20 cellular contexts compared by ENCODE assay signal in genomic region chr3:111735912-111736311, GRCh38.
A peak's percentile ranks its signal among the peaks of the same experiment; 100 is the strongest.
DNase-seq lines count a peak whose midpoint lies in the region; ATAC-seq, FAIRE-seq and TF ChIP-seq lines count a peak whose summit lies in the region.
"Had no signal": no experiment of that assay in that cellular context is flagged by ENCODE, and none has a peak within 500 bp of the region (broad histone marks: within the 10 kb centered on the region; RNA-seq: fewer than 3 reads in every experiment).

No MANE protein-coding gene starts in this region.

- DNase-seq in activated CD4-positive, alpha-beta T cell treated with anti-CD3 and anti-CD28 coated beads for 36 hours, result no peak
- no peak for DNase-seq in activated CD4-positive, alpha-beta T cell treated with anti-CD3 and anti-CD28 coated beads for 4 hours
- DNase-seq in HepG2 (ENCODE audit: low spot score), result no peak
- no peak for DNase-seq in smooth muscle cell (lab: John Stamatoyannopoulos, UW; ENCODE audit: unreplicated experiment)
- no peak for DNase-seq in GM03348 (ENCODE audit: low spot score)
- DNase-seq in T-helper 9 cell, result no peak
- DNase-seq in AG08396 (ENCODE audit: low spot score), result no peak
- DNase-seq: activated CD4-positive, alpha-beta T cell treated with anti-CD3 and anti-CD28 coated beads, Interleukin-2, amount 50 U/mL, for 48 hours; activated naive CD4-positive, alpha-beta T cell treated with anti-CD3 and anti-CD28 coated beads, Interleukin-2, amount 10 ng/mL, durations not matched to agents 7 days and 5 days; activated T-cell treated with anti-CD3 and anti-CD28 coated beads for 4 hours; cortex of kidney; erythroblast; naive B cell; NCI-H1417; NCI-H774; posterior cingulate gyrus; stimulated activated CD4-positive, alpha-beta T cell treated with anti-CD3 and anti-CD28 coated beads, Interleukin-4, amount 100 ng/mL, for 4 hours had no signal

- no peaks in the 10 kb centered on the region for H3K9me3 Mint-ChIP-seq in activated CD4-positive, alpha-beta T cell treated with anti-CD3 and anti-CD28 coated beads for 36 hours (ENCODE audit: low read depth)
- H3K9me3 Mint-ChIP-seq: activated naive CD4-positive, alpha-beta T cell treated with anti-CD3 and anti-CD28 coated beads, Interleukin-2, amount 10 ng/mL, durations not matched to agents 7 days and 5 days had no signal

- H3K4me2 ChIP-seq in HepG2 (ENCODE audit: low read depth, low read length) (peak overlapping the region; percentile 91), smooth muscle cell (peak overlapping the region; percentile 62)

- H3K27me3 ChIP-seq in HepG2 (ENCODE audit: control insufficient read depth in 1 of 2, insufficient read depth in 2 of 2, low read length in 2 of 2) (no peaks in the 10 kb centered on the region), smooth muscle cell (ENCODE audit: low read depth) (no peaks in the 10 kb centered on the region)

- H3K27ac ChIP-seq in VCaP, result peak overlapping the region; percentile 97; the same call in 1 of the 2 replicates
- H3K27ac ChIP-seq in HepG2 (ENCODE audit: extremely low read length, insufficient read depth, low read length), result peak overlapping the region; percentile 70
- H3K27ac ChIP-seq in smooth muscle cell (ENCODE audit: low read depth), result peak overlapping the region; percentile 83
- H3K27ac ChIP-seq: C4-2B had no signal

- peaks cover 12% of the 10 kb centered on the region for H3F3A ChIP-seq in smooth muscle cell (ENCODE audit: low read depth)

- 60% methylated on average over 1 of the region's 1 CpG for WGBS in HepG2 (ENCODE audit: low lambda C conversion rate)
- 97% methylated on average over 1 of the region's 1 CpG for WGBS in smooth muscle cell (ENCODE audit: low lambda C conversion rate)

- FAIRE-seq in HepG2 (lab: Jason Lieb, UNC), result no peak
- FAIRE-seq: A204.1 had no signal

- no peaks in the 10 kb centered on the region for H3K27me3 Mint-ChIP-seq in activated CD4-positive, alpha-beta T cell treated with anti-CD3 and anti-CD28 coated beads for 36 hours
- H3K27me3 Mint-ChIP-seq: activated naive CD4-positive, alpha-beta T cell treated with anti-CD3 and anti-CD28 coated beads, Interleukin-2, amount 10 ng/mL, durations not matched to agents 7 days and 5 days; naive B cell had no signal

- CTCF ChIA-PET in activated CD4-positive, alpha-beta T cell treated with anti-CD3 and anti-CD28 coated beads for 36 hours (lab: Charles Lee), result interaction anchor here (0.6 to 1.8 kb wide), 6 partner anchors 17 to 157 kb away, joined by 3 to 5 read pairs (median 4); no protein-coding TSS in a partner anchor
- CTCF ChIA-PET in HepG2 (lab: Yijun Ruan, JAX; ENCODE audit: low intra/inter-chr PET ratio, low total read pairs), result no interaction called here

- peaks cover 2% of the 10 kb centered on the region for H3K36me3 Mint-ChIP-seq in activated CD4-positive, alpha-beta T cell treated with anti-CD3 and anti-CD28 coated beads for 36 hours (ENCODE audit: low read depth)
- H3K36me3 Mint-ChIP-seq: naive B cell had no signal

- H3K36me3 ChIP-seq in HepG2 (replicated peaks in 1 of 2; ENCODE audit: control insufficient read depth in 1 of 2, insufficient read depth in 2 of 2, low read length in 2 of 2) (no peaks in the 10 kb centered on the region), smooth muscle cell (ENCODE audit: low read depth) (no peaks in the 10 kb centered on the region)

- TF ChIP-seq POLR2A in HepG2 (IDR thresholded peaks at IDR 0.05; ENCODE audit: insufficient read depth in 1 of 2, low read depth in 2 of 2, low read length in 2 of 2), result no peak

- no peaks in the 10 kb centered on the region for H4K20me1 ChIP-seq in HepG2 (ENCODE audit: insufficient read depth, low read length)
- H4K20me1 ChIP-seq in smooth muscle cell (ENCODE audit: low read depth), result no peaks in the 10 kb centered on the region

- no TSS peak for BruUV-seq in HepG2 (replicated peaks; lab: Mats Ljungman, UMichigan)

- H3K27ac Mint-ChIP-seq in activated CD4-positive, alpha-beta T cell treated with anti-CD3 and anti-CD28 coated beads for 36 hours, result peak overlapping the region; percentile 7
- H3K27ac Mint-ChIP-seq: activated naive CD4-positive, alpha-beta T cell treated with anti-CD3 and anti-CD28 coated beads, Interleukin-2, amount 10 ng/mL, durations not matched to agents 7 days and 5 days had no signal

- in situ Hi-C loops in HepG2 (cut with HindIII; ENCODE audit: extremely low pct_ligation_motif_present, low pct_unique_long_range_greater_than_20kb), result no loop called here

- POLR2A ChIA-PET in activated CD4-positive, alpha-beta T cell treated with anti-CD3 and anti-CD28 coated beads for 36 hours (lab: Charles Lee), result no interaction called here
- POLR2A ChIA-PET in HepG2 (lab: Yijun Ruan, JAX), result interaction anchor here (1.0 to 1.5 kb wide), 2 partner anchors 243 kb away, joined by 4 read pairs; partner anchors contain the start of gene ABHD10

- H3K9ac ChIP-seq in HepG2 (ENCODE audit: insufficient read depth, low read depth, low read length) (peak overlapping the region; percentile 10; the same call in 1 of the 2 replicates), smooth muscle cell (ENCODE audit: low read depth) (peak overlapping the region; percentile 31)

- intact Hi-C loops in activated CD4-positive, alpha-beta T cell treated with anti-CD3 and anti-CD28 coated beads for 36 hours (cut with DNase I, micrococcal nuclease), result no loop called here
- intact Hi-C loops in HepG2 (cut with micrococcal nuclease; ENCODE audit: unreplicated experiment), result loop anchor here (1.0 kb wide), 1 partner anchor 28 kb away; no protein-coding TSS in a partner anchor

- no peak overlapping the region; a peak in 1 of 6 replicates for H3K4me3 ChIP-seq in HepG2 (replicated peaks in 1 of 3; ENCODE audit: insufficient read depth in 1 of 3, low read depth in 2 of 3, low read length in 3 of 3)
- no peak overlapping the region for H3K4me3 ChIP-seq in smooth muscle cell

- H3K9me3 ChIP-seq in HepG2 (ENCODE audit: low read length), result no peaks in the 10 kb centered on the region
- no peaks in the 10 kb centered on the region for H3K9me3 ChIP-seq in smooth muscle cell (replicated peaks; ENCODE audit: low read depth)

- peaks cover 15% of the 10 kb centered on the region for H3K4me1 Mint-ChIP-seq in activated CD4-positive, alpha-beta T cell treated with anti-CD3 and anti-CD28 coated beads for 36 hours
- H3K4me1 Mint-ChIP-seq: naive B cell had no signal

- no peak overlapping the region for H3K4me3 Mint-ChIP-seq in activated CD4-positive, alpha-beta T cell treated with anti-CD3 and anti-CD28 coated beads for 36 hours
- H3K4me3 Mint-ChIP-seq: activated naive CD4-positive, alpha-beta T cell treated with anti-CD3 and anti-CD28 coated beads, Interleukin-2, amount 10 ng/mL, durations not matched to agents 7 days and 5 days; naive B cell had no signal

- H2AFZ ChIP-seq in HepG2 (ENCODE audit: low read length), result no peak overlapping the region
- H2AFZ ChIP-seq in smooth muscle cell (ENCODE audit: low read depth), result no peak overlapping the region

- H3K79me2 ChIP-seq in HepG2 (ENCODE audit: insufficient read depth, low read length), result peaks cover 53% of the 10 kb centered on the region
- H3K79me2 ChIP-seq in smooth muscle cell (ENCODE audit: low read depth), result no peaks in the 10 kb centered on the region

- peaks cover 84% of the 10 kb centered on the region for H3K4me1 ChIP-seq in HepG2 (ENCODE audit: insufficient read depth, low read length)
- H3K4me1 ChIP-seq in smooth muscle cell (ENCODE audit: low read depth), result peaks cover 3% of the 10 kb centered on the region

- TF ChIP-seq EP300 in HepG2 (IDR thresholded peaks at IDR 0.05; ENCODE audit: low read depth in 2 of 2, low read length in 2 of 2) (no peak), HepG2 (CRISPR knock-in tag; IDR thresholded peaks at IDR 0.05; ENCODE audit: borderline replicate concordance) (no peak)

- TF ChIP-seq RAD21 in HepG2 (CRISPR knock-in tag; IDR thresholded peaks at IDR 0.05), result no peak

- TF ChIP-seq CTCF in VCaP (conservative IDR thresholded peaks at IDR 0.05) (no peak), HepG2 (CRISPR knock-in tag; IDR thresholded peaks at IDR 0.05) (no peak), smooth muscle cell (IDR thresholded peaks at IDR 0.05; ENCODE audit: borderline replicate concordance, insufficient read depth, poor library complexity, severe bottlenecking) (no peak)

- ATAC-seq in activated CD4-positive, alpha-beta T cell treated with anti-CD3 and anti-CD28 coated beads for 36 hours, result no peak
- no peak for ATAC-seq in HepG2

TF ChIP-seq in HepG2, 621 proteins besides CTCF, POLR2A, EP300 and RAD21 (continues in another document):
- TF ChIP-seq ZNF354B (CRISPR knock-in tag; IDR thresholded peaks at IDR 0.05) (no peak), SKIL (CRISPR knock-in tag; IDR thresholded peaks at IDR 0.05; ENCODE audit: borderline replicate concordance) (no peak), HMGXB4 (CRISPR knock-in tag; IDR thresholded peaks at IDR 0.05; ENCODE audit: borderline replicate concordance in 1 of 2, low read depth in 1 of 2) (no peak), CEBPG (CRISPR knock-in tag; IDR thresholded peaks at IDR 0.05) (peak; percentile 27; the same call in 1 of the 2 replicates), HOXA9 (CRISPR knock-in tag; IDR thresholded peaks at IDR 0.05; ENCODE audit: borderline replicate concordance) (no peak)
